In the genomic region with DNA sequence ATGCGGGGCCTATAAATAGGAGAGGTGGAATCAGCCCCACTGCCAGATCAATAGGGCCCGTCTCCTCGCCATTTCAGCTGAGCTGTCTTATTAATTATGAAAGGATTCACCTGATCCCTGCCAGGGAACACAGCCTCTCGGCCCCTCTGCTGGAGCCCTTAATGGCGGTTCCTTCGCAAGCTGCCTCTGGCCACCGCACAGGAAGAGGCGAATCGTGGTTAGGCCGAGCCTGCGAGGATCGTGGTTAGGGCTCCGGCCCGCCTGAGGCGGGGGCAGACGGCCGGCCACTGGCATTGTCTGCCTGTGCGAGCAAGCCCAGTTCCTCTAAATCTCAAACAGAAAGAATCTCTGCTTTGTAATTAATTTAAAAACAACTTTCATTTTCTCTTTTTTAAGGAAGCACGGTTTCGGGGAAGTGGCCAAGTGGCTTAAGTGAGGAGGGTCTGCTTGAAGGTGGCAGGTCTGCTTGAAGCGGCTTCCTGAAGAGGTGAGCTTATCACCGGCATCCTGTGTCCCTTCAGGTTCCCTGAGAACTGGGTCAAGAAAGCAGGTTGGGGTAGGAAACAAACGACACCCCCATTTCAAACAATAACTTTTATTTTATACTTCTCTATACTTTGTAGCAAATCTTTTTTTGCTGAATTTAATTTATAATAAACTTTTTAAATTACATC, we compare ENCODE assay signal across 8 cellular contexts. TPM values are rescaled to one million over a fixed set of nuclear protein-coding genes. Genes with fewer than 3 reads are reported as not detected.
A peak's percentile ranks its signal among the peaks of the same experiment; 100 is the strongest.
DNase-seq lines count a peak whose midpoint lies in the region; ATAC-seq and TF ChIP-seq lines count a peak whose summit lies in the region.

No MANE protein-coding gene starts in this region.

- TF ChIP-seq POLR2A in esophagus squamous epithelium (IDR thresholded peaks at IDR 0.05): no peak

- ATAC-seq in GM21423 (IDR thresholded peaks at IDR 0.05; ENCODE audit: unreplicated experiment): no peak

- intact Hi-C loops in esophagus squamous epithelium (cut with DNase I): no loop called here

- peaks cover 60% of the 10 kb centered on the region for H3K27me3 ChIP-seq in SK-N-SH (ENCODE audit: insufficient read depth)
- H3K27me3 ChIP-seq in esophagus squamous epithelium: peaks cover 54 to 100% (median 72%) of the 10 kb centered on the region in 4 donors
- peaks cover 90% of the 10 kb centered on the region for H3K27me3 ChIP-seq in neuron (ENCODE audit: insufficient read depth, low read length)

- H3K9ac ChIP-seq in SK-N-SH: no peak overlapping the region

- POLR2A ChIA-PET in SK-N-SH (lab: Yijun Ruan, JAX): interaction anchor here (0.9 kb wide), 1 partner anchor 10 kb away, joined by 3 read pairs; no protein-coding TSS in a partner anchor

- 39% methylated on average over 22 of the region's 23 CpGs for WGBS in SK-N-SH (ENCODE audit: low lambda C conversion rate)
- WGBS in esophagus squamous epithelium, 2 donors: 9 to 16% methylated on average over 18 to 23 of the region's 23 CpGs

- peaks cover 17% of the 10 kb centered on the region for H3K9me3 Mint-ChIP-seq in T-helper 1 cell treated with Interleukin-12 subunit alpha and Interleukin-12 subunit beta and Interleukin-4 antibody, amounts not matched to agents 30 μg/mL and 1 μg/mL, for 36 hours

- H3K4me3 ChIP-seq in SK-N-SH (ENCODE audit: low read depth in 2 of 2, low read length in 1 of 2) (peak overlapping the region; percentile 12 to 27), esophagus squamous epithelium (peak overlapping the region; percentile 42 to 77 (median 57)), neuron (ENCODE audit: low read length) (peak overlapping the region; percentile 54)

- H3K27ac ChIP-seq in SK-N-SH (ENCODE audit: low read depth in 2 of 2, low read length in 1 of 2): no peak overlapping the region; a peak in 1 of 4 replicates
- H3K27ac ChIP-seq in esophagus squamous epithelium: peak overlapping the region in 3 of 4 donors; percentile 62 to 73 (median 64)

- TF ChIP-seq EP300 in SK-N-SH (IDR thresholded peaks at IDR 0.05; ENCODE audit: borderline replicate concordance in 1 of 2, low read depth in 1 of 2, low read length in 1 of 2): no peak

- H3K36me3 ChIP-seq in SK-N-SH (replicated peaks in 1 of 2; ENCODE audit: control insufficient read depth in 1 of 2, insufficient read depth in 2 of 2, low read length in 1 of 2): no peaks in the 10 kb centered on the region
- H3K36me3 ChIP-seq in esophagus squamous epithelium: no peaks in the 10 kb centered on the region
- H3K36me3 ChIP-seq in neuron (ENCODE audit: insufficient read depth, low read length): no peaks in the 10 kb centered on the region

- no peak for TF ChIP-seq CTCF in SK-N-SH (IDR thresholded peaks at IDR 0.05)
- no peak for TF ChIP-seq CTCF in esophagus squamous epithelium (IDR thresholded peaks at IDR 0.05)

- peaks cover 43% of the 10 kb centered on the region for H3K4me1 Mint-ChIP-seq in T-helper 1 cell treated with Interleukin-12 subunit alpha and Interleukin-12 subunit beta and Interleukin-4 antibody, amounts not matched to agents 30 μg/mL and 1 μg/mL, for 36 hours (ENCODE audit: low read depth)

- H3K36me3 Mint-ChIP-seq in T-helper 1 cell treated with Interleukin-12 subunit alpha and Interleukin-12 subunit beta and Interleukin-4 antibody, amounts not matched to agents 30 μg/mL and 1 μg/mL, for 36 hours (ENCODE audit: low read depth): peaks cover 14% of the 10 kb centered on the region

- H3K4me2 ChIP-seq in SK-N-SH: peak overlapping the region; percentile 79

- no peaks in the 10 kb centered on the region for H4K20me1 ChIP-seq in SK-N-SH (ENCODE audit: insufficient read depth)

- H3K9me3 ChIP-seq in SK-N-SH (no peaks in the 10 kb centered on the region), esophagus squamous epithelium (peaks cover 0 to 7% (median 0%) of the 10 kb centered on the region in 3 donors), neuron (ENCODE audit: low read length) (peaks cover 11% of the 10 kb centered on the region)

- DNase-seq in T-helper 1 cell: no peak
- peak; percentile 52 for DNase-seq in SK-N-SH
- no peak for DNase-seq in esophagus squamous epithelium (lab: John Stamatoyannopoulos, UW)
- DNase-seq in DMS153 treated with DMSO at 0.1 percent for 48 hours (lab: John Stamatoyannopoulos, UW; ENCODE audit: unreplicated experiment): no peak
- no peak for DNase-seq in germinal center (ENCODE audit: low spot score)

- H3K9me2 ChIP-seq in SK-N-SH: no peaks in the 10 kb centered on the region

- H3K27me3 Mint-ChIP-seq in T-helper 1 cell treated with Interleukin-12 subunit alpha and Interleukin-12 subunit beta and Interleukin-4 antibody, amounts not matched to agents 30 μg/mL and 1 μg/mL, for 36 hours (ENCODE audit: low read depth): peaks cover 95% of the 10 kb centered on the region

- H3K4me3 Mint-ChIP-seq in T-helper 1 cell treated with Interleukin-12 subunit alpha and Interleukin-12 subunit beta and Interleukin-4 antibody, amounts not matched to agents 30 μg/mL and 1 μg/mL, for 36 hours: peak overlapping the region; percentile 89

- CTCF ChIA-PET in SK-N-SH (lab: Yijun Ruan, JAX): interaction anchor here (0.8 to 1.7 kb wide), 4 partner anchors 8 to 231 kb away, joined by 3 read pairs; partner anchors contain the start of gene NRN1

- H2AFZ ChIP-seq in SK-N-SH (ENCODE audit: low read depth): 0 out of 2 replicates have a peak overlapping the region, but pooled peaks have one; percentile 45
- H2AFZ ChIP-seq in neuron (ENCODE audit: low read depth, low read length): peak overlapping the region; percentile 87

- H3K4me1 ChIP-seq in SK-N-SH (ENCODE audit: control insufficient read depth in 1 of 2, insufficient read depth in 2 of 2, low read depth in 1 of 2, low read length in 1 of 2) (peaks cover 0 to 14% of the 10 kb centered on the region in 2 experiments; a peak in 1 of 4 replicates), esophagus squamous epithelium (peaks cover 31 to 65% (median 33%) of the 10 kb centered on the region in 3 donors), neuron (ENCODE audit: insufficient read depth, low read length) (peaks cover 18% of the 10 kb centered on the region)

- H3K79me2 ChIP-seq in SK-N-SH (ENCODE audit: insufficient read depth): no peaks in the 10 kb centered on the region

- no peak overlapping the region for H3K27ac Mint-ChIP-seq in T-helper 1 cell treated with Interleukin-12 subunit alpha and Interleukin-12 subunit beta and Interleukin-4 antibody, amounts not matched to agents 30 μg/mL and 1 μg/mL, for 36 hours

- no peak for TF ChIP-seq RAD21 in SK-N-SH (IDR thresholded peaks at IDR 0.05; ENCODE audit: low read length)

- no peaks in the 10 kb centered on the region for H3F3A ChIP-seq in SK-N-SH (replicated peaks; ENCODE audit: insufficient read depth)

TF ChIP-seq in SK-N-SH, 30 proteins besides CTCF, POLR2A, EP300 and RAD21 (continues in another document):
- TF ChIP-seq FOXJ3 (CRISPR knock-in tag; IDR thresholded peaks at IDR 0.05) (no peak), TEAD4 (IDR thresholded peaks at IDR 0.05; ENCODE audit: borderline replicate concordance, insufficient read depth) (no peak), MAX (IDR thresholded peaks at IDR 0.05; ENCODE audit: low read depth) (no peak), FOXM1 (IDR thresholded peaks at IDR 0.05; ENCODE audit: low read depth) (no peak), FOSL2 (IDR thresholded peaks at IDR 0.05; ENCODE audit: borderline replicate concordance, low read depth) (no peak), MEF2A (IDR thresholded peaks at IDR 0.05; ENCODE audit: borderline replicate concordance, low read depth) (no peak), TAF1 (IDR thresholded peaks at IDR 0.05; ENCODE audit: borderline replicate concordance, low read depth, low read length) (no peak), YY1 (IDR thresholded peaks at IDR 0.05; ENCODE audit: low read depth) (no peak), ELF1 (IDR thresholded peaks at IDR 0.05) (no peak), RXRA (IDR thresholded peaks at IDR 0.05; ENCODE audit: borderline replicate concordance, low read depth) (no peak)
- TF ChIP-seq, protein P1, sequence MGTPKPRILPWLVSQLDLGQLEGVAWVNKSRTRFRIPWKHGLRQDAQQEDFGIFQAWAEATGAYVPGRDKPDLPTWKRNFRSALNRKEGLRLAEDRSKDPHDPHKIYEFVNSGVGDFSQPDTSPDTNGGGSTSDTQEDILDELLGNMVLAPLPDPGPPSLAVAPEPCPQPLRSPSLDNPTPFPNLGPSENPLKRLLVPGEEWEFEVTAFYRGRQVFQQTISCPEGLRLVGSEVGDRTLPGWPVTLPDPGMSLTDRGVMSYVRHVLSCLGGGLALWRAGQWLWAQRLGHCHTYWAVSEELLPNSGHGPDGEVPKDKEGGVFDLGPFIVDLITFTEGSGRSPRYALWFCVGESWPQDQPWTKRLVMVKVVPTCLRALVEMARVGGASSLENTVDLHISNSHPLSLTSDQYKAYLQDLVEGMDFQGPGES (IDR thresholded peaks at IDR 0.05; ENCODE audit: low read depth, low read length): no peak
- TF ChIP-seq, protein P2, sequence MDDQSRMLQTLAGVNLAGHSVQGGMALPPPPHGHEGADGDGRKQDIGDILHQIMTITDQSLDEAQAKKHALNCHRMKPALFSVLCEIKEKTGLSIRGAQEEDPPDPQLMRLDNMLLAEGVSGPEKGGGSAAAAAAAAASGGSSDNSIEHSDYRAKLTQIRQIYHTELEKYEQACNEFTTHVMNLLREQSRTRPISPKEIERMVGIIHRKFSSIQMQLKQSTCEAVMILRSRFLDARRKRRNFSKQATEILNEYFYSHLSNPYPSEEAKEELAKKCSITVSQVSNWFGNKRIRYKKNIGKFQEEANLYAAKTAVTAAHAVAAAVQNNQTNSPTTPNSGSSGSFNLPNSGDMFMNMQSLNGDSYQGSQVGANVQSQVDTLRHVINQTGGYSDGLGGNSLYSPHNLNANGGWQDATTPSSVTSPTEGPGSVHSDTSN (IDR thresholded peaks at IDR 0.05): no peak

RNA-seq across cellular contexts. Expression of gene NRN1, which starts 9.2 kb away (rescaled TPM):
- polyA plus RNA-seq in SK-N-SH (2012; rRNA removed): 8.5 and 8.9 TPM in 2 replicates
- polyA plus RNA-seq in SK-N-SH (2012; cell fraction: cytosol; rRNA removed): 10.5 and 10.9 TPM in 2 replicates
- polyA plus RNA-seq in SK-N-SH (2012; cell fraction: nucleus; rRNA removed): 9.7 and 10.7 TPM in 2 replicates
- total RNA-seq in esophagus squamous epithelium: 1 to 10 TPM in 2 of 4 donors, under 1 TPM in 2; 0.19 to 7.1 (median 3.7) TPM

Comparison
In these comparisons a context has a peak if more than half of its experiments do, and no peak if none do; other contexts are left out.
1. H3K27ac ChIP-seq: peak in esophagus squamous epithelium (3 of 4); none in SK-N-SH (0 of 2).
2. Peak in every context shown above with its lines, with median percentiles within 50 percentile points of each other: H3K4me3 ChIP-seq.